ENCODE assay signal across 1 cellular context in the genomic region with DNA sequence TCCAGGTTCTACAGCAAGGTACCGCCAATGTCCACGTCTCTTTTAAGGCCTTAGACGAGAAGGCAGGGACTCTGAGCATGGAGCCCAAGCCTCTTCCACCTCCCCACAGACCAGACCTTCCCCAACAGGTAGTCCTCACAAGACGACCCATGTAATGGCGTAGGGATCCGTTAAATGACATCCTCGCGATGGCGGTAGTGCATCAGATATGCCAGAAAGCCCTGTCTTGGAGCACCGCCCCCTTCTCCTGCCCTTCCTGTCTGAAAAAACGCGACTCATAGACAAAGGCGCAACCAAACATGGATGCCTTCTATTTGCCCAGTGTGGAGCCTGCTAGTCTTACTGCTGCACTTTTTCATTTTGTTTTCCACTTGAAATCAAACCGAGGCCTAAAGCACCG.
TF ChIP-seq lines count a peak whose summit lies in the region.

No MANE protein-coding gene starts in this region.

TF ChIP-seq in WTC11, 78 proteins besides CTCF, POLR2A, EP300 and RAD21 (continued from another document):
- TF ChIP-seq, protein P1, sequence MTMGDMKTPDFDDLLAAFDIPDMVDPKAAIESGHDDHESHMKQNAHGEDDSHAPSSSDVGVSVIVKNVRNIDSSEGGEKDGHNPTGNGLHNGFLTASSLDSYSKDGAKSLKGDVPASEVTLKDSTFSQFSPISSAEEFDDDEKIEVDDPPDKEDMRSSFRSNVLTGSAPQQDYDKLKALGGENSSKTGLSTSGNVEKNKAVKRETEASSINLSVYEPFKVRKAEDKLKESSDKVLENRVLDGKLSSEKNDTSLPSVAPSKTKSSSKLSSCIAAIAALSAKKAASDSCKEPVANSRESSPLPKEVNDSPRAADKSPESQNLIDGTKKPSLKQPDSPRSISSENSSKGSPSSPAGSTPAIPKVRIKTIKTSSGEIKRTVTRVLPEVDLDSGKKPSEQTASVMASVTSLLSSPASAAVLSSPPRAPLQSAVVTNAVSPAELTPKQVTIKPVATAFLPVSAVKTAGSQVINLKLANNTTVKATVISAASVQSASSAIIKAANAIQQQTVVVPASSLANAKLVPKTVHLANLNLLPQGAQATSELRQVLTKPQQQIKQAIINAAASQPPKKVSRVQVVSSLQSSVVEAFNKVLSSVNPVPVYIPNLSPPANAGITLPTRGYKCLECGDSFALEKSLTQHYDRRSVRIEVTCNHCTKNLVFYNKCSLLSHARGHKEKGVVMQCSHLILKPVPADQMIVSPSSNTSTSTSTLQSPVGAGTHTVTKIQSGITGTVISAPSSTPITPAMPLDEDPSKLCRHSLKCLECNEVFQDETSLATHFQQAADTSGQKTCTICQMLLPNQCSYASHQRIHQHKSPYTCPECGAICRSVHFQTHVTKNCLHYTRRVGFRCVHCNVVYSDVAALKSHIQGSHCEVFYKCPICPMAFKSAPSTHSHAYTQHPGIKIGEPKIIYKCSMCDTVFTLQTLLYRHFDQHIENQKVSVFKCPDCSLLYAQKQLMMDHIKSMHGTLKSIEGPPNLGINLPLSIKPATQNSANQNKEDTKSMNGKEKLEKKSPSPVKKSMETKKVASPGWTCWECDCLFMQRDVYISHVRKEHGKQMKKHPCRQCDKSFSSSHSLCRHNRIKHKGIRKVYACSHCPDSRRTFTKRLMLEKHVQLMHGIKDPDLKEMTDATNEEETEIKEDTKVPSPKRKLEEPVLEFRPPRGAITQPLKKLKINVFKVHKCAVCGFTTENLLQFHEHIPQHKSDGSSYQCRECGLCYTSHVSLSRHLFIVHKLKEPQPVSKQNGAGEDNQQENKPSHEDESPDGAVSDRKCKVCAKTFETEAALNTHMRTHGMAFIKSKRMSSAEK (CRISPR knock-in tag; IDR thresholded peaks at IDR 0.05; ENCODE audit: borderline replicate concordance) = no peak
- no peak for TF ChIP-seq CREB1 (CRISPR knock-in tag; IDR thresholded peaks at IDR 0.05)
